Comparison of ENCODE assay signal across 8 cellular contexts in genomic region chr17:80008383-80008840, GRCh38. TPM values are rescaled to one million over a fixed set of nuclear protein-coding genes. Genes with fewer than 3 reads are reported as not detected.
DNase-seq lines count a peak whose midpoint lies in the region; ATAC-seq and TF ChIP-seq lines count a peak whose summit lies in the region.

No MANE protein-coding gene starts in this region.

- peaks cover 9% of the 10 kb centered on the region for H3K4me1 ChIP-seq in hepatocyte (ENCODE audit: insufficient read depth)

- no peak for ATAC-seq in HG02571 (IDR thresholded peaks at IDR 0.05; ENCODE audit: unreplicated experiment)

- no peak overlapping the region for H3K4me3 ChIP-seq in GM12875 (ENCODE audit: low read depth, low read length)
- no peak overlapping the region for H3K4me3 ChIP-seq in hepatocyte

- TF ChIP-seq CTCF in GM12875 (IDR thresholded peaks at IDR 0.05; ENCODE audit: borderline replicate concordance, insufficient read depth, low read depth, low read length) (peak; percentile 99), hepatocyte (IDR thresholded peaks at IDR 0.05; ENCODE audit: poor library complexity) (peak; percentile 90)

- H3K4me2 ChIP-seq in hepatocyte: no peak overlapping the region

- H3K79me2 ChIP-seq in hepatocyte: peaks cover 19% of the 10 kb centered on the region

- no peaks in the 10 kb centered on the region for H3K36me3 ChIP-seq in hepatocyte (replicated peaks; ENCODE audit: insufficient read depth, low read depth)

- no peaks in the 10 kb centered on the region for H3K9me3 ChIP-seq in hepatocyte (ENCODE audit: low read depth)

- no peaks in the 10 kb centered on the region for H3K27me3 ChIP-seq in hepatocyte

- H3K27ac ChIP-seq in hepatocyte: no peak overlapping the region

- DNase-seq in NCI-H1694 treated with DMSO at 0.1 percent for 48 hours (lab: John Stamatoyannopoulos, UW) (peak; percentile 66), T1000 (lab: John Stamatoyannopoulos, UW) (peak; percentile 61), amygdala (lab: John Stamatoyannopoulos, UW) (peak in 34 of 56 donors; percentile 8 to 72 (median 28)), hepatocyte (ENCODE audit: low spot score) (peak; percentile 88), pons (ENCODE audit: low spot score) (no peak)
- DNase-seq in stimulated activated CD4-positive, alpha-beta T cell treated with anti-CD3 and anti-CD28 coated beads, Interleukin-12 subunit alpha, Interleukin-12 subunit beta, amount 100 ng/mL, for 24 hours (ENCODE audit: low read depth in 2 of 2): peak; percentile 62 to 82

- no peaks in the 10 kb centered on the region for H4K20me1 ChIP-seq in hepatocyte (ENCODE audit: insufficient read depth, poor library complexity, severe bottlenecking)

- H2AFZ ChIP-seq in hepatocyte: no peak overlapping the region

- H3K9me2 ChIP-seq in hepatocyte (replicated peaks; ENCODE audit: insufficient read depth): no peaks in the 10 kb centered on the region

- 22% methylated on average over 17 of the region's 17 CpGs for WGBS in hepatocyte (ENCODE audit: low lambda C conversion rate, missing lambda C conversion rate)

RNA-seq across cellular contexts. Expression of gene TBC1D16, which starts 27.3 kb away (rescaled TPM):
- 28.8 and 38.1 TPM in 2 replicates for total RNA-seq in hepatocyte
- 19.5 and 24.5 TPM in 2 replicates for polyA plus RNA-seq in hepatocyte

RNA-seq across cellular contexts. Expression of gene CCDC40, which starts 28.0 kb away (rescaled TPM):
- 2.2 and 3.0 TPM in 2 replicates for total RNA-seq in hepatocyte
- 4.7 and 7.6 TPM in 2 replicates for polyA plus RNA-seq in hepatocyte
